In the genomic region with DNA sequence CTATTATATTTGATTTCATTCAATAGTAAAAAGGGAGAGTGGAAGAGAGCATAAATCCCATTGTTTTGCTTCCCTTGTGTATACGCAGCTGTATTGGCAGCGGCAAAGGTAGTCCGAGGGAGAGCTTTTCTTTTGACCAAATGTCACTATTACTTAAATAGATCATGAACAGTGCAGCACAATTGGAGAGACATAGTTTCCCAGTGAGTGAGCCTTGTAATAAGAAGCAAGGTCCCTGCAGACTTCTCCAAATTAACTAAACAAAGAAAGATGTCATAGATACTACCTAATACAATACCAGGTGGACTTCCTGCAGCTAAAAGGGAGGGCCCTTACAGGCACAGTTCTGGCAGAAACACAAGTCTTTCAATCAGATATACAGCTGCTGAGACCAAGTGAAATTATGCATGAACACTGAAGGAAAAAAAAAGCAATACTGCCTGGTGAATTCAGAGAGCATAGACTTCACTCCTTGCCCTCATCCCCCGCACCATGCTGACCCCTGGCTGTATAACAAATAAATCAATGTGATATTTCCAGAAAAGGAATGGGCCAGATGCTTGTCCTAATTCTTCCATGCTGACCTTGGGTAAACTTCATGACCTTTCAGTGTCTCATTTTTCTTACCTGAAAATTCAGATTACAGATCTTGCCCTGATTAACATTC, we compare ENCODE assay signal across 1 cellular context.
TF ChIP-seq lines count a peak whose summit lies in the region.

No MANE protein-coding gene starts in this region.

TF ChIP-seq in GM12878, 131 proteins besides CTCF, POLR2A, EP300 and RAD21 (continued from another document):
- TF ChIP-seq, protein P1, sequence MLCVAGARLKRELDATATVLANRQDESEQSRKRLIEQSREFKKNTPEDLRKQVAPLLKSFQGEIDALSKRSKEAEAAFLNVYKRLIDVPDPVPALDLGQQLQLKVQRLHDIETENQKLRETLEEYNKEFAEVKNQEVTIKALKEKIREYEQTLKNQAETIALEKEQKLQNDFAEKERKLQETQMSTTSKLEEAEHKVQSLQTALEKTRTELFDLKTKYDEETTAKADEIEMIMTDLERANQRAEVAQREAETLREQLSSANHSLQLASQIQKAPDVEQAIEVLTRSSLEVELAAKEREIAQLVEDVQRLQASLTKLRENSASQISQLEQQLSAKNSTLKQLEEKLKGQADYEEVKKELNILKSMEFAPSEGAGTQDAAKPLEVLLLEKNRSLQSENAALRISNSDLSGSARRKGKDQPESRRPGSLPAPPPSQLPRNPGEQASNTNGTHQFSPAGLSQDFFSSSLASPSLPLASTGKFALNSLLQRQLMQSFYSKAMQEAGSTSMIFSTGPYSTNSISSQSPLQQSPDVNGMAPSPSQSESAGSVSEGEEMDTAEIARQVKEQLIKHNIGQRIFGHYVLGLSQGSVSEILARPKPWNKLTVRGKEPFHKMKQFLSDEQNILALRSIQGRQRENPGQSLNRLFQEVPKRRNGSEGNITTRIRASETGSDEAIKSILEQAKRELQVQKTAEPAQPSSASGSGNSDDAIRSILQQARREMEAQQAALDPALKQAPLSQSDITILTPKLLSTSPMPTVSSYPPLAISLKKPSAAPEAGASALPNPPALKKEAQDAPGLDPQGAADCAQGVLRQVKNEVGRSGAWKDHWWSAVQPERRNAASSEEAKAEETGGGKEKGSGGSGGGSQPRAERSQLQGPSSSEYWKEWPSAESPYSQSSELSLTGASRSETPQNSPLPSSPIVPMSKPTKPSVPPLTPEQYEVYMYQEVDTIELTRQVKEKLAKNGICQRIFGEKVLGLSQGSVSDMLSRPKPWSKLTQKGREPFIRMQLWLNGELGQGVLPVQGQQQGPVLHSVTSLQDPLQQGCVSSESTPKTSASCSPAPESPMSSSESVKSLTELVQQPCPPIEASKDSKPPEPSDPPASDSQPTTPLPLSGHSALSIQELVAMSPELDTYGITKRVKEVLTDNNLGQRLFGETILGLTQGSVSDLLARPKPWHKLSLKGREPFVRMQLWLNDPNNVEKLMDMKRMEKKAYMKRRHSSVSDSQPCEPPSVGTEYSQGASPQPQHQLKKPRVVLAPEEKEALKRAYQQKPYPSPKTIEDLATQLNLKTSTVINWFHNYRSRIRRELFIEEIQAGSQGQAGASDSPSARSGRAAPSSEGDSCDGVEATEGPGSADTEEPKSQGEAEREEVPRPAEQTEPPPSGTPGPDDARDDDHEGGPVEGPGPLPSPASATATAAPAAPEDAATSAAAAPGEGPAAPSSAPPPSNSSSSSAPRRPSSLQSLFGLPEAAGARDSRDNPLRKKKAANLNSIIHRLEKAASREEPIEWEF (IDR thresholded peaks at IDR 0.05; ENCODE audit: insufficient replicate concordance, low read depth, low read length): no peak
- no peak for TF ChIP-seq KLF5 (IDR thresholded peaks at IDR 0.05; ENCODE audit: partially characterized antibody)
- no peak for TF ChIP-seq BRCA1 (IDR thresholded peaks at IDR 0.05; ENCODE audit: low read depth, low read length)
